ENCODE assay signal across 1 cellular context in the genomic region with DNA sequence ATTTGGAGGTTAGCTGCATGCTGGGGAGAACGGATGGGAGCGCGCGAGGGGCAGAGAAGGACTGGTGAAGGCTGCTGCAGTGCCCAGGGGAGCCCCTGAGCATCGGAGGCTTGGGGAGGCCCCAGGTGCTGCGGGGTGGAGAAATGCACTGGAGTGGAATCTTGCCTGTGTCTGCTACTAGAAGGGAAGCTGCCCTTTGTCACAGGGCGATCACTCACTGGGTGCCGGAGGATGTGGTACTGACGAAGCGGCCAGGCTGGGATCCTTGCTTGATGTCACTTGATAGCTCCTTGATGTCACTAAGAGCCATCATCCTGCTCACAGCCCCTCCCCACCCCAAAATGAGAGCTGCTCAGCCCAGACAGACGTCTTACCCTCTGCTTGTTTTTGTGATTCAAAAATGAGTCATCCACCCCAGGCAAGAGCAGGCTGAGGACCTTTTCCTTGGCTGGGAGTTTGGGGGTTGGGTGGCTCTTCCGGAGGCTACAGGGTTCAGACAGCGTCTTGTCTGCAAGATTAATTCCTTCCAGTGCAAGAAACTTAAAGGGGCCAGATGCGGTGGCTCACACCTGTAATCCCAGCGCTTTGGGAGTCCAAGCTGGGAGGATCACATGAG.
TF ChIP-seq lines count a peak whose summit lies in the region.

No MANE protein-coding gene starts in this region.

TF ChIP-seq in HepG2, 621 proteins besides CTCF, POLR2A, EP300 and RAD21 (continued from another document):
- TF ChIP-seq FUBP1 (CRISPR knock-in tag; IDR thresholded peaks at IDR 0.05; ENCODE audit: borderline replicate concordance) (no peak), ARNTL (CRISPR knock-in tag; IDR thresholded peaks at IDR 0.05) (no peak), ZKSCAN5 (CRISPR knock-in tag; IDR thresholded peaks at IDR 0.05) (no peak), CEBPG (CRISPR knock-in tag; IDR thresholded peaks at IDR 0.05) (no peak)
TF ChIP-seq in HepG2: peak in this region for 0.
